ENCODE assay signal across 1 cellular context in the genomic region with DNA sequence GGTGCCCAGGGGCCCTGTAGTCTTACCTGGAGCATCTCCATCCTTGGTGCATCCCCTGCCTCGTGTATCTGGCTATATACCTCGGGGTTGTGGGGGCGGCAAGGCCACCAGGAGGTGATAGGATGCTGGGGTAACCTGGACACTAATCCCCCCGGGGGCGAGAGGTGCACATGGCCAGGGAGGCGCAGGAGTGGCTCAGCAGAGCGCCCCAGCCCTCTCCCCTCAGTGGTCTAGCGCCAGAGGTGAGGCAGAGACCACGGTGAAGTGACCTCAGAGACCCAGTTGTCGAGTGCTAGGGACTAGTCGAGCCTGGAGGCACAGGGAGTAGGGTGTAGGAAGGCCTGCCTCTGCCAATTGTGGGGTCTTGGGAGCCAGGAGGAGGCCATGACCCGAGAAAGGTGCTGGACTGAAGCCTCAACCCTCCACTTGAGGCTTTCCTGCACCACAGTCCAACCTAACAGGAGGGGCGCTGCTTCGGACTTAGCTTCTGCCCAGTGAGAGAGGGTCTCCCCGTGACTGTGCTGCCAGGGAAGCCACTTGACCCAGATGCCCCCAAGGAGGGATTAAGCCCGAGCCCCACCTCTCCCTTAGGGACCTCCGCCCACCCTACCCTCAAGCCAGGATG.
TF ChIP-seq lines count a peak whose summit lies in the region.

TSS of gene LHB (minus strand) at position 51 of the 625 bp plus-strand sequence. CDS start at position 41, 10 bp downstream.

TF ChIP-seq in H1, 55 proteins besides CTCF, POLR2A, EP300 and RAD21:
- TF ChIP-seq POLR2AphosphoS5 (IDR thresholded peaks at IDR 0.05; ENCODE audit: low read depth, low read length), result no peak
